Comparison of ENCODE assay signal across 10 cellular contexts in genomic region chr17:45227631-45228120, GRCh38. TPM values are rescaled to one million over a fixed set of nuclear protein-coding genes. Genes with fewer than 3 reads are reported as not detected.
A peak's percentile ranks its signal among the peaks of the same experiment; 100 is the strongest.
DNase-seq lines count a peak whose midpoint lies in the region; ATAC-seq and TF ChIP-seq lines count a peak whose summit lies in the region.
"Had no signal": no experiment of that assay in that cellular context is flagged by ENCODE, and none has a peak within 500 bp of the region (broad histone marks: within the 10 kb centered on the region; RNA-seq: fewer than 3 reads in every experiment).

No MANE protein-coding gene starts in this region.

- peaks cover 28% of the 10 kb centered on the region for H3K4me1 ChIP-seq in BE2C

- TF ChIP-seq CTCF in BE2C (IDR thresholded peaks at IDR 0.05; ENCODE audit: low read depth, low read length): no peak

- H3K36me3 Mint-ChIP-seq in naive B cell: peaks cover 0 to 7% of the 10 kb centered on the region in 2 donors

- WGBS in adipose tissue, 3 donors: 62 to 72% (median 67%) methylated on average over 6 of the region's 6 CpGs

- H3K27me3 ChIP-seq in BE2C: no peaks in the 10 kb centered on the region; the same call in 1 of the 2 replicates

- peaks cover 72 to 99% (median 93%) of the 10 kb centered on the region in 3 donors for H3K4me1 Mint-ChIP-seq in naive B cell

- peak overlapping the region; percentile 60 for H3K27ac ChIP-seq in adipose tissue (ENCODE audit: low read depth, low read length)
- H3K27ac ChIP-seq: PC-9 had no signal

- DNase-seq in stimulated activated naive CD4-positive, alpha-beta T cell treated with Interleukin-2 at 50 U/mL for 16 hours (lab: John Stamatoyannopoulos, UW): peak; percentile 14
- DNase-seq in stimulated activated naive CD4-positive, alpha-beta T cell (lab: John Stamatoyannopoulos, UW): no peak
- DNase-seq in naive B cell (no peak), BE2C (no peak), H4 (ENCODE audit: low spot score) (no peak), NCI-H82 treated with DMSO at 0.1 percent for 48 hours (lab: John Stamatoyannopoulos, UW; ENCODE audit: unreplicated experiment) (no peak)
- DNase-seq: Caco-2, PC-9 had no signal

- peak overlapping the region; percentile 96 to 99 (median 98) for H3K4me3 Mint-ChIP-seq in naive B cell

- no peaks in the 10 kb centered on the region for H3K9me3 Mint-ChIP-seq in naive B cell

- no peak overlapping the region for H3K4me3 ChIP-seq in BE2C (ENCODE audit: low read depth, low read length)
- H3K4me3 ChIP-seq: PC-9 had no signal

- no peaks in the 10 kb centered on the region for H3K27me3 Mint-ChIP-seq in naive B cell

- ATAC-seq in naive B cell (ENCODE audit: low read depth in 2 of 2) (no peak), GM18858 (IDR thresholded peaks at IDR 0.05; ENCODE audit: unreplicated experiment) (no peak)

- H3K9me3 ChIP-seq in BE2C: no peaks in the 10 kb centered on the region
- H3K9me3 ChIP-seq: Caco-2 had no signal

- H3K36me3 ChIP-seq in BE2C: no peaks in the 10 kb centered on the region

- peak overlapping the region; percentile 99 to 100 (median 100) for H3K27ac Mint-ChIP-seq in naive B cell

RNA-seq across cellular contexts. Expression of gene FMNL1, which starts 6.0 kb away (rescaled TPM):
- polyA plus RNA-seq in adipose tissue (10 to 100 TPM in 2 of 3 donors, 1 to 10 TPM in 1; 3.1 to 35.5 (median 27.5) TPM), naive B cell (ENCODE audit: low read depth in 6 of 6) (10 to 100 TPM; 16.9 to 47.0 (median 22.3) TPM)
- 64.8 TPM for polyA plus RNA-seq in BE2C (2012; ENCODE audit: insufficient read depth, insufficient read length, low read depth)
- 4.4 and 6.7 TPM in 2 replicates for total RNA-seq in H4 (2014; rRNA removed; shearing (Covaris generic))

RNA-seq across cellular contexts. Expression of gene SPATA32, which starts 34.2 kb away (rescaled TPM):
- under 1 TPM in 2 of 3 donors, not detected in 1; 0.05 to 0.07 TPM for polyA plus RNA-seq in adipose tissue
- polyA plus RNA-seq in naive B cell (ENCODE audit: low read depth in 6 of 6): 1 to 10 TPM in 1 of 6 donors, under 1 TPM in 4, not detected in 1; 0.16 to 4.6 (median 0.31) TPM
- not detected for polyA plus RNA-seq in BE2C (2012; ENCODE audit: insufficient read depth, insufficient read length, low read depth)
- 0.21 TPM in 1 of 2 replicates, not detected in the other for total RNA-seq in H4 (2014; rRNA removed; shearing (Covaris generic))
- total RNA-seq: Caco-2 had no signal
